Comparison of ENCODE assay signal across 11 cellular contexts in the genomic region with DNA sequence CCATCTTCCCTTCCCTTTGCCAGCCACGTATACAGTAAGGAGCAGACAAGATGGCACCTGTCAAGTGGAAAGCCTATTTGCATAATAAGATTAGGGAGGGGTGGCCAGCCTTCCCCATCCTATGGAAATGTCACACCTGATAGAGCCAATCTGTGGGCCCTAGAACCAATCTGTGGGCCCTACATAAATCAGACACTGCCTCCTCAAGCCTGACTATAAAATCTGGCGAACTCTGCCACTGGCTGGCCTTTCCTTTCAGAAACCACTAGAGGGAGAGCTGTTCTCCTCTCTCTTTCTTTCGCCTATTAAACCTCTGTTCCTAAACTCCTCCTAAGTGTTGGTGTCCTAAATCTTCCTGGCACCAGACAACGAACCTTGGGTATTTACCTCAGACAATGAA.
DNase-seq lines count a peak whose midpoint lies in the region; ATAC-seq and TF ChIP-seq lines count a peak whose summit lies in the region.
"Had no signal": no experiment of that assay in that cellular context is flagged by ENCODE, and none has a peak within 500 bp of the region (broad histone marks: within the 10 kb centered on the region; RNA-seq: fewer than 3 reads in every experiment).

No MANE protein-coding gene starts in this region.

- no peak overlapping the region for H2AK5ac ChIP-seq in H9 (ENCODE audit: insufficient read length, low read length)

- intact Hi-C loops in spleen (cut with DNase I; ENCODE audit: low total_unique reads) (no loop called here), Right ventricle myocardium superior (cut with DNase I) (no loop called here)

- H3K4me3 Mint-ChIP-seq in H9, result no peak overlapping the region
- H3K4me3 Mint-ChIP-seq in activated T-cell treated with anti-CD3 and anti-CD28 coated beads, Interleukin-2, amount 50 U/mL, for 72 hours, result no peak overlapping the region
- H3K4me3 Mint-ChIP-seq: activated naive CD4-positive, alpha-beta T cell treated with anti-CD3 and anti-CD28 coated beads for 36 hours; stimulated activated naive CD8-positive, alpha-beta T cell treated with anti-CD3 and anti-CD28 coated beads, Interleukin-15, Interleukin-2, amounts not matched to agents 100 ng/mL and 50 ng/mL, for 24 hours had no signal

- no peaks in the 10 kb centered on the region for H3K4me1 ChIP-seq in BE2C
- H3K4me1 ChIP-seq in H9 (ENCODE audit: insufficient read depth, low read length), result no peaks in the 10 kb centered on the region
- H3K4me1 ChIP-seq in spleen, result no peaks in the 10 kb centered on the region

- 0 out of 2 replicates have a peak, but pooled peaks cover 1% of the 10 kb centered on the region for H3K27me3 Mint-ChIP-seq in H9 (ENCODE audit: low read depth)
- no peaks in the 10 kb centered on the region for H3K27me3 Mint-ChIP-seq in activated T-cell treated with anti-CD3 and anti-CD28 coated beads, Interleukin-2, amount 50 U/mL, for 72 hours (ENCODE audit: low read depth)
- H3K27me3 Mint-ChIP-seq: stimulated activated naive CD8-positive, alpha-beta T cell treated with anti-CD3 and anti-CD28 coated beads, Interleukin-15, Interleukin-2, amounts not matched to agents 100 ng/mL and 50 ng/mL, for 24 hours had no signal

- peak; percentile 40 for DNase-seq in BE2C
- peak; percentile 58 for DNase-seq in H9
- DNase-seq in RKO (ENCODE audit: low spot score), result peak; percentile 15
- peak; percentile 54 for DNase-seq in iPS DF 19.7 (ENCODE audit: low read depth, low spot score)
- no peak for DNase-seq in activated T-cell treated with anti-CD3 and anti-CD28 coated beads, Interleukin-2, amount 50 U/mL, for 72 hours
- DNase-seq in NCI-H2196 treated with DMSO at 0.1 percent for 48 hours (lab: John Stamatoyannopoulos, UW; ENCODE audit: unreplicated experiment), result no peak
- DNase-seq in spleen, result no peak
- DNase-seq in Right ventricle myocardium superior, result no peak
- DNase-seq: activated naive CD4-positive, alpha-beta T cell treated with anti-CD3 and anti-CD28 coated beads for 36 hours; retina had no signal

- no peak overlapping the region for H2BK20ac ChIP-seq in H9 (ENCODE audit: low read depth, low read length, poor library complexity, severe bottlenecking)

- H3K79me1 ChIP-seq in H9 (ENCODE audit: insufficient read depth, low read depth, low read length, poor library complexity, severe bottlenecking), result no peaks in the 10 kb centered on the region

- no peak overlapping the region for H3K27ac Mint-ChIP-seq in H9
- H3K27ac Mint-ChIP-seq in activated T-cell treated with anti-CD3 and anti-CD28 coated beads, Interleukin-2, amount 50 U/mL, for 72 hours, result no peak overlapping the region
- H3K27ac Mint-ChIP-seq: activated naive CD4-positive, alpha-beta T cell treated with anti-CD3 and anti-CD28 coated beads for 36 hours; stimulated activated naive CD8-positive, alpha-beta T cell treated with anti-CD3 and anti-CD28 coated beads, Interleukin-15, Interleukin-2, amounts not matched to agents 100 ng/mL and 50 ng/mL, for 24 hours had no signal

- no peak overlapping the region for H3K18ac ChIP-seq in H9 (ENCODE audit: insufficient read length, low read depth, low read length)

- no peak overlapping the region for H2BK5ac ChIP-seq in H9 (ENCODE audit: insufficient read length, low read length)

- H3K79me2 ChIP-seq in H9 (ENCODE audit: insufficient read depth, low read length), result no peaks in the 10 kb centered on the region

- H4K8ac ChIP-seq in H9 (replicated peaks; ENCODE audit: insufficient read length, low read depth, low read length), result no peak overlapping the region

- H4K5ac ChIP-seq in H9 (ENCODE audit: insufficient read length, low read depth, low read length), result no peak overlapping the region

- H2AFZ ChIP-seq in H9 (ENCODE audit: low read length), result no peak overlapping the region

- H3K27ac ChIP-seq in H9 (ENCODE audit: insufficient read length, low read depth, low read length), result no peak overlapping the region
- H3K27ac ChIP-seq in spleen, result no peak overlapping the region

- no peak overlapping the region for H3K9ac ChIP-seq in H9 (ENCODE audit: extremely low read depth, insufficient read length, low read length)

- no peak overlapping the region for H3T11ph ChIP-seq in H9 (ENCODE audit: low read length)

- H3K9me3 Mint-ChIP-seq in H9, result no peaks in the 10 kb centered on the region
- peaks cover 0 to 6% of the 10 kb centered on the region in 2 donors for H3K9me3 Mint-ChIP-seq in activated T-cell treated with anti-CD3 and anti-CD28 coated beads, Interleukin-2, amount 50 U/mL, for 72 hours

- H3K23me2 ChIP-seq in H9 (ENCODE audit: insufficient read length, low read depth, low read length, poor library complexity, severe bottlenecking), result no peaks in the 10 kb centered on the region

- no peak overlapping the region for H3K23ac ChIP-seq in H9 (ENCODE audit: insufficient read length, low read depth, low read length)

- H3K36me3 Mint-ChIP-seq in H9 (ENCODE audit: insufficient read depth in 1 of 3, low read depth in 3 of 3), result no peaks in the 10 kb centered on the region
- H3K36me3 Mint-ChIP-seq in activated T-cell treated with anti-CD3 and anti-CD28 coated beads, Interleukin-2, amount 50 U/mL, for 72 hours (ENCODE audit: insufficient read depth in 2 of 2), result no peaks in the 10 kb centered on the region

- H3K9me3 ChIP-seq in BE2C (no peaks in the 10 kb centered on the region), H9 (ENCODE audit: control insufficient read depth, low read depth, low read length) (no peaks in the 10 kb centered on the region), spleen (no peaks in the 10 kb centered on the region)

- no peak overlapping the region for H3K4me2 ChIP-seq in H9 (ENCODE audit: insufficient read depth, insufficient read length, low read length)

- no peaks in the 10 kb centered on the region for H4K20me1 ChIP-seq in H9 (ENCODE audit: control insufficient read depth, insufficient read depth, insufficient read length)

- no peak for TF ChIP-seq POLR2A in spleen (IDR thresholded peaks at IDR 0.05)

- no peaks in the 10 kb centered on the region; the same call in 1 of the 2 replicates for H3K27me3 ChIP-seq in BE2C
- no peaks in the 10 kb centered on the region for H3K27me3 ChIP-seq in H9 (ENCODE audit: insufficient read depth, low read length)
- H3K27me3 ChIP-seq in spleen (replicated peaks in 1 of 7), result no peaks in the 10 kb centered on the region

- no peak overlapping the region for H2BK12ac ChIP-seq in H9 (ENCODE audit: insufficient read length, low read depth, low read length)

- H3K4me3 ChIP-seq in BE2C (ENCODE audit: low read depth, low read length) (no peak overlapping the region), spleen (no peak overlapping the region)

- TF ChIP-seq CTCF in BE2C (IDR thresholded peaks at IDR 0.05; ENCODE audit: low read depth, low read length) (peak; percentile 88), H9 (conservative IDR thresholded peaks at IDR 0.05) (peak; percentile 81), spleen (IDR thresholded peaks at IDR 0.05 in 8 of 11, conservative IDR thresholded peaks at IDR 0.05 in 3 of 11) (peak in 1 of 11 experiments; percentile 14)

- H4K91ac ChIP-seq in H9 (ENCODE audit: insufficient read length, low read depth, low read length), result no peak overlapping the region

- WGBS in H9 (ENCODE audit: extremely low coverage, insufficient read length, low lambda C conversion rate), result no CpG with 5 or more reads among the region's 4 CpGs
- WGBS in spleen, 5 donors, result 66 to 73% (median 69%) methylated on average over 4 of the region's 4 CpGs

- H3K36me3 ChIP-seq in BE2C, result no peaks in the 10 kb centered on the region
- no peaks in the 10 kb centered on the region for H3K36me3 ChIP-seq in spleen

- no peak for ATAC-seq in activated T-cell treated with anti-CD3 and anti-CD28 coated beads, Interleukin-2, amount 50 U/mL, for 72 hours (replicated peaks in 1 of 2)
- ATAC-seq in Right ventricle myocardium superior (ENCODE audit: poor library complexity), result no peak

- H3K4me1 Mint-ChIP-seq in H9, result no peaks in the 10 kb centered on the region
- no peaks in the 10 kb centered on the region for H3K4me1 Mint-ChIP-seq in activated T-cell treated with anti-CD3 and anti-CD28 coated beads, Interleukin-2, amount 50 U/mL, for 72 hours (ENCODE audit: low read depth)

- no peak overlapping the region for H2BK15ac ChIP-seq in H9 (ENCODE audit: low read depth, low read length)

- H2BK120ac ChIP-seq in H9 (ENCODE audit: low read depth, low read length, poor library complexity, severe bottlenecking), result no peak overlapping the region

- H3K14ac ChIP-seq in H9 (ENCODE audit: insufficient read depth, low read length), result no peak overlapping the region

- no peak overlapping the region for H3K56ac ChIP-seq in H9 (ENCODE audit: insufficient read length, low read depth, low read length)

- H3K4ac ChIP-seq in H9 (ENCODE audit: low read depth, low read length), result no peak overlapping the region

Comparison
In these comparisons a context has a peak if more than half of its experiments do, and no peak if none do; other contexts are left out.
1. DNase-seq: peak in BE2C (single experiment), H9 (single experiment), RKO (single experiment) and iPS DF 19.7 (single experiment); none in activated T-cell treated with anti-CD3 and anti-CD28 coated beads, Interleukin-2, amount 50 U/mL, for 72 hours (0 of 2), NCI-H2196 treated with DMSO at 0.1 percent for 48 hours (single experiment), spleen (single experiment) and Right ventricle myocardium superior (single experiment).